16 cellular contexts compared by ENCODE assay signal in genomic region chr2:159755014-159755413, GRCh38.
"Had no signal": no experiment of that assay in that cellular context is flagged by ENCODE, and none has a peak within 500 bp of the region (broad histone marks: within the 10 kb centered on the region; RNA-seq: fewer than 3 reads in every experiment).

No MANE protein-coding gene starts in this region.

- H3K27ac ChIP-seq: esophagus muscularis mucosa, gastroesophageal sphincter, lower lobe of right lung, parathyroid adenoma, prostate gland had no signal

- H3K4me1 ChIP-seq: parathyroid adenoma, prostate gland had no signal

- H3K36me3 ChIP-seq: prostate gland had no signal

- H3K9ac ChIP-seq: parathyroid adenoma had no signal

- H3K4me3 ChIP-seq: coronary artery, esophagus muscularis mucosa, gastroesophageal sphincter, lower lobe of right lung, prostate gland, stomach had no signal

- H2AFZ ChIP-seq: parathyroid adenoma had no signal

- H3K27me3 ChIP-seq: esophagus muscularis mucosa, gastroesophageal sphincter, stomach had no signal

- DNase-seq: central memory CD4-positive, alpha-beta T cell; effector memory CD4-positive, alpha-beta T cell; glutamatergic neuron; lower lobe of right lung; naive B cell; stimulated activated CD4-positive, alpha-beta T cell treated with anti-CD3 and anti-CD28 coated beads, Interleukin-2, amount 100 ng/mL, for 24 hours; stimulated activated CD4-positive, alpha-beta T cell treated with anti-CD3 and anti-CD28 coated beads, Interleukin-4, amount 100 ng/mL, for 4 hours; stimulated activated naive B cell treated with anti-CD40 and anti-IgM and Interleukin-4, amounts not matched to agents 10 μg/mL and 1 μg/mL and 100 μg/mL, for 72 hours; stomach; trophoblast cell had no signal

- ATAC-seq: gastroesophageal sphincter, sciatic nerve had no signal

- H3K9me3 ChIP-seq: esophagus muscularis mucosa, gastroesophageal sphincter, lower lobe of right lung, prostate gland, stomach had no signal
